ENCODE assay signal across 11 cellular contexts in the genomic region with DNA sequence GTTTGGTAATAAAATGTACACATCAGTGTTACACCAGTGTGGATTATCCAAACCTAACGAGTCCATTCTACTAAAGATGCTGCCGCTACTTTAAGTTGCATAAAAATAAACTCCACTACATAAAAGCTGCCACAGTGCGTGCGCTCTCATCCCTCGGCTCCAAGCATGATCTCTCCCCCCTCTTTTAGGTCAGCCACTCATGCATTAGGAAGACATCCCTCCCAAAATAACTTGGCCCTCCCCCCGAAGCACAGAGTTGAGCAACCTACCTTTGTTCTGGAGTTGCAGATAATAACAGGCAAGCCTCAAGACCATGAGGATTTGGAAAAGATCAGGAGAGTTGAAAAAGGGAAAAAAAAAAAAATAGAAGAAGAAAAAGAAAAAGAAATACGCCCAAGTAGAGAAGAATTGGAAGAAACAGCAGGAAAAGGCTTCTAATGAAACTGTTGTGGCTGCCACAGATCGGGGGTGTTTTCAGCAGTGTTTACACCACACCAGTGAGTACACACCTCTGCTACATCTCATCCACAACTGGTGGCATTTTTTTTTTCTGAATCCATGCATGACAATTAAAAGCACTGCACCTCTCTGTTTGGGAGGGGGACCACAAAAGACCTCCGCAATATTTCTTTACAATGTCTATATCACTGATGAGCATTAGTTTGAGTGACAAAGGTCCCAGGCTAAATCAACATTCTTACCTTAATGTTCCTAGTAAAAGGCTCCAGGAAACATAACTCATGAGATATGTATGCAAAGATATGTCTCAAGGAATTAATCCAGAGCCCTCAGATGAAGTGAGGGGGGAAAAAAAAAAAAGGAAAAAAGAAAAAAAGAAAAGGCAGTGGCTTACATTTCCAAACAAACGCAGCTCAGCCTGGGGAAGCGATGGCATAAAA.
DNase-seq lines count a peak whose midpoint lies in the region; ATAC-seq lines count a peak whose summit lies in the region.
"Had no signal": no experiment of that assay in that cellular context is flagged by ENCODE, and none has a peak within 500 bp of the region (broad histone marks: within the 10 kb centered on the region; RNA-seq: fewer than 3 reads in every experiment).

No MANE protein-coding gene starts in this region.

- ATAC-seq in stimulated activated naive CD8-positive, alpha-beta T cell treated with anti-CD3 and anti-CD28 coated beads, Interleukin-15, Interleukin-2, amounts not matched to agents 100 U/mL and 50 U/mL, for 24 hours, result no peak
- ATAC-seq in GM18861 (IDR thresholded peaks at IDR 0.05; ENCODE audit: unreplicated experiment), result no peak
- ATAC-seq: HCT116 had no signal

- H3K27ac Mint-ChIP-seq in stimulated activated naive CD8-positive, alpha-beta T cell treated with anti-CD3 and anti-CD28 coated beads, Interleukin-15, Interleukin-2, amounts not matched to agents 100 ng/mL and 50 ng/mL, for 24 hours, result peak overlapping the region; percentile 8
- H3K27ac Mint-ChIP-seq in activated CD4-positive, alpha-beta T cell treated with anti-CD3 and anti-CD28 coated beads, Interleukin-2, amount 10 ng/mL, durations not matched to agents 7 days and 5 days, result no peak overlapping the region

- H3K4me1 ChIP-seq in esophagus (ENCODE audit: control insufficient read depth in 2 of 2, insufficient read depth in 2 of 2, low read length in 1 of 2) (peaks cover under 1 to 7% of the 10 kb centered on the region in 2 donors), muscle layer of duodenum (ENCODE audit: control insufficient read depth in 1 of 2, insufficient read depth in 2 of 2, low read length in 2 of 2) (peaks cover 8 to 23% of the 10 kb centered on the region in 2 donors)

- H3K36me3 Mint-ChIP-seq in stimulated activated naive CD8-positive, alpha-beta T cell treated with anti-CD3 and anti-CD28 coated beads, Interleukin-15, Interleukin-2, amounts not matched to agents 100 ng/mL and 50 ng/mL, for 24 hours (ENCODE audit: low read depth), result peaks cover 43% of the 10 kb centered on the region
- H3K36me3 Mint-ChIP-seq in activated CD4-positive, alpha-beta T cell treated with anti-CD3 and anti-CD28 coated beads, Interleukin-2, amount 10 ng/mL, durations not matched to agents 7 days and 5 days (ENCODE audit: low read depth), result peaks cover 5% of the 10 kb centered on the region

- WGBS in esophagus, 2 donors, result 69 to 73% methylated on average over 11 of the region's 11 CpGs

- no peak overlapping the region for H3K4me3 Mint-ChIP-seq in stimulated activated naive CD8-positive, alpha-beta T cell treated with anti-CD3 and anti-CD28 coated beads, Interleukin-15, Interleukin-2, amounts not matched to agents 100 ng/mL and 50 ng/mL, for 24 hours
- no peak overlapping the region for H3K4me3 Mint-ChIP-seq in activated CD4-positive, alpha-beta T cell treated with anti-CD3 and anti-CD28 coated beads, Interleukin-2, amount 10 ng/mL, durations not matched to agents 7 days and 5 days

- H3K27me3 Mint-ChIP-seq in stimulated activated naive CD8-positive, alpha-beta T cell treated with anti-CD3 and anti-CD28 coated beads, Interleukin-15, Interleukin-2, amounts not matched to agents 100 ng/mL and 50 ng/mL, for 24 hours, result no peaks in the 10 kb centered on the region
- H3K27me3 Mint-ChIP-seq in activated CD4-positive, alpha-beta T cell treated with anti-CD3 and anti-CD28 coated beads, Interleukin-2, amount 10 ng/mL, durations not matched to agents 7 days and 5 days, result no peaks in the 10 kb centered on the region

- H3K9me3 Mint-ChIP-seq in stimulated activated naive CD8-positive, alpha-beta T cell treated with anti-CD3 and anti-CD28 coated beads, Interleukin-15, Interleukin-2, amounts not matched to agents 100 ng/mL and 50 ng/mL, for 24 hours, result no peaks in the 10 kb centered on the region
- H3K9me3 Mint-ChIP-seq in activated CD4-positive, alpha-beta T cell treated with anti-CD3 and anti-CD28 coated beads, Interleukin-2, amount 10 ng/mL, durations not matched to agents 7 days and 5 days, result no peaks in the 10 kb centered on the region

- no peak for DNase-seq in stimulated activated naive CD8-positive, alpha-beta T cell treated with anti-CD3 and anti-CD28 coated beads, Interleukin-15, Interleukin-2, amounts not matched to agents 100 U/mL and 50 U/mL, for 24 hours
- no peak for DNase-seq in activated CD4-positive, alpha-beta T cell treated with anti-CD3 and anti-CD28 coated beads, Interleukin-2, amount 10 ng/mL, durations not matched to agents 7 days and 5 days
- DNase-seq in activated CD4-positive, alpha-beta T cell treated with anti-CD3 and anti-CD28 coated beads, Interleukin-2, amount 50 U/mL, for 48 hours, result no peak
- no peak for DNase-seq in GF-D8 (lab: John Stamatoyannopoulos, UW)
- DNase-seq: amniotic stem cell, NCI-H69 had no signal

- H3K36me3 ChIP-seq in esophagus (ENCODE audit: control insufficient read depth in 2 of 2, insufficient read depth in 2 of 2, low read length in 1 of 2) (peaks cover 0 to 2% of the 10 kb centered on the region in 2 donors), muscle layer of duodenum (ENCODE audit: control insufficient read depth in 1 of 2, insufficient read depth in 2 of 2, low read length in 2 of 2) (no peaks in the 10 kb centered on the region)

- POLR2A ChIA-PET in activated CD4-positive, alpha-beta T cell treated with anti-CD3 and anti-CD28 coated beads, Interleukin-2, amount 10 ng/mL, durations not matched to agents 7 days and 5 days (lab: Charles Lee), result interaction anchor here (0.6 kb wide), 1 partner anchor 1397 kb away, joined by 3 read pairs; no protein-coding TSS in a partner anchor

- H3K27me3 ChIP-seq in esophagus (ENCODE audit: control insufficient read depth in 1 of 2, insufficient read depth in 2 of 2, low read length in 2 of 2) (no peaks in the 10 kb centered on the region), muscle layer of duodenum (ENCODE audit: low read depth, low read length) (no peaks in the 10 kb centered on the region)

- H3K27ac ChIP-seq in esophagus (ENCODE audit: low read depth in 2 of 2, low read length in 1 of 2) (peak overlapping the region; percentile 0 to 63), muscle layer of duodenum (ENCODE audit: low read length) (peak overlapping the region; percentile 90)

- peaks cover 89% of the 10 kb centered on the region for H3K4me1 Mint-ChIP-seq in stimulated activated naive CD8-positive, alpha-beta T cell treated with anti-CD3 and anti-CD28 coated beads, Interleukin-15, Interleukin-2, amounts not matched to agents 100 ng/mL and 50 ng/mL, for 24 hours (ENCODE audit: low read depth)
- no peaks in the 10 kb centered on the region for H3K4me1 Mint-ChIP-seq in activated CD4-positive, alpha-beta T cell treated with anti-CD3 and anti-CD28 coated beads, Interleukin-2, amount 10 ng/mL, durations not matched to agents 7 days and 5 days

- H3K9me3 ChIP-seq in esophagus (ENCODE audit: control insufficient read depth in 2 of 2, insufficient read depth in 1 of 2, low read depth in 1 of 2, low read length in 1 of 2), result no peaks in the 10 kb centered on the region
- no peaks in the 10 kb centered on the region for H3K9me3 ChIP-seq in muscle layer of duodenum (ENCODE audit: control insufficient read depth in 1 of 2, low read length in 2 of 2)

- H3K4me3 ChIP-seq in esophagus (ENCODE audit: low read depth in 1 of 2, low read length in 2 of 2), result peak overlapping the region in 1 of 2 donors; percentile 33
- peak overlapping the region; percentile 49 to 57 for H3K4me3 ChIP-seq in muscle layer of duodenum (ENCODE audit: low read depth in 1 of 2, low read length in 2 of 2)

- CTCF ChIA-PET in activated CD4-positive, alpha-beta T cell treated with anti-CD3 and anti-CD28 coated beads, Interleukin-2, amount 10 ng/mL, durations not matched to agents 7 days and 5 days (lab: Charles Lee), result interaction anchor here (0.8 to 1.4 kb wide), 2 partner anchors 53 to 168 kb away, joined by 3 to 7 read pairs; no protein-coding TSS in a partner anchor
